ENCODE assay signal across 17 cellular contexts in genomic region chr1:20470174-20470573, GRCh38. TPM values are rescaled to one million over a fixed set of nuclear protein-coding genes. Genes with fewer than 3 reads are reported as not detected.
DNase-seq lines count a peak whose midpoint lies in the region; ATAC-seq, FAIRE-seq and TF ChIP-seq lines count a peak whose summit lies in the region.
"Had no signal": no experiment of that assay in that cellular context is flagged by ENCODE, and none has a peak within 500 bp of the region (broad histone marks: within the 10 kb centered on the region; RNA-seq: fewer than 3 reads in every experiment).

No MANE protein-coding gene starts in this region.

- no peaks in the 10 kb centered on the region for H4K20me1 ChIP-seq in HepG2 (ENCODE audit: insufficient read depth, low read length)

- peaks cover 0 to 11% (median 4%) of the 10 kb centered on the region in 9 donors for H3K27me3 ChIP-seq in heart left ventricle
- peaks cover 58% of the 10 kb centered on the region for H3K27me3 ChIP-seq in left ventricle myocardium inferior (ENCODE audit: low read depth)
- peaks cover 2 to 16% of the 10 kb centered on the region in 2 experiments; a peak in 3 of 5 replicates for H3K27me3 ChIP-seq in HepG2 (ENCODE audit: control insufficient read depth in 1 of 2, insufficient read depth in 2 of 2, low read length in 2 of 2)
- no peaks in the 10 kb centered on the region for H3K27me3 ChIP-seq in naive thymus-derived CD4-positive, alpha-beta T cell (ENCODE audit: control insufficient read depth in 2 of 2, insufficient read depth in 2 of 2, low read length in 2 of 2)

- no peak overlapping the region for H3K9ac ChIP-seq in HepG2 (ENCODE audit: insufficient read depth, low read depth, low read length)

- H3K79me2 ChIP-seq in HepG2 (ENCODE audit: insufficient read depth, low read length): no peaks in the 10 kb centered on the region

- TF ChIP-seq EP300 in HepG2 (IDR thresholded peaks at IDR 0.05; ENCODE audit: low read depth in 2 of 2, low read length in 2 of 2) (no peak), HepG2 (CRISPR knock-in tag; IDR thresholded peaks at IDR 0.05; ENCODE audit: borderline replicate concordance) (no peak)

- peaks cover 0 to 6% (median 0%) of the 10 kb centered on the region in 12 donors for H3K4me1 ChIP-seq in heart left ventricle
- H3K4me1 ChIP-seq in left ventricle myocardium inferior: peaks cover 5% of the 10 kb centered on the region
- peaks cover 36% of the 10 kb centered on the region for H3K4me1 ChIP-seq in HepG2 (ENCODE audit: insufficient read depth, low read length)
- H3K4me1 ChIP-seq in naive thymus-derived CD4-positive, alpha-beta T cell (ENCODE audit: control insufficient read depth in 2 of 2, insufficient read depth in 2 of 2, low read length in 2 of 2): no peaks in the 10 kb centered on the region

- H3K27ac Mint-ChIP-seq in naive thymus-derived CD4-positive, alpha-beta T cell: no peak overlapping the region
- H3K27ac Mint-ChIP-seq: activated CD8-positive, alpha-beta T cell treated with anti-CD3 and anti-CD28 coated beads for 36 hours had no signal

- no peak overlapping the region for H3K4me2 ChIP-seq in HepG2 (ENCODE audit: low read depth, low read length)

- no peaks in the 10 kb centered on the region for H3K36me3 Mint-ChIP-seq in naive thymus-derived CD4-positive, alpha-beta T cell

- no TSS peak for BruUV-seq in HepG2 (replicated peaks; lab: Mats Ljungman, UMichigan)

- no peak overlapping the region for H3K4me3 ChIP-seq in heart left ventricle
- H3K4me3 ChIP-seq in left ventricle myocardium inferior: no peak overlapping the region
- H3K4me3 ChIP-seq in HepG2 (replicated peaks in 1 of 3; ENCODE audit: insufficient read depth in 1 of 3, low read depth in 2 of 3, low read length in 3 of 3): no peak overlapping the region
- H3K4me3 ChIP-seq in naive thymus-derived CD4-positive, alpha-beta T cell (ENCODE audit: low read length): no peak overlapping the region

- no peak overlapping the region for H3K27ac ChIP-seq in heart left ventricle
- no peak overlapping the region for H3K27ac ChIP-seq in left ventricle myocardium inferior (replicated peaks)
- H3K27ac ChIP-seq in HepG2 (ENCODE audit: extremely low read length, insufficient read depth, low read length): no peak overlapping the region
- H3K27ac ChIP-seq in naive thymus-derived CD4-positive, alpha-beta T cell (ENCODE audit: low read depth, low read length): no peak overlapping the region

- H3K27me3 Mint-ChIP-seq in naive thymus-derived CD4-positive, alpha-beta T cell: peaks cover 37 to 66% (median 50%) of the 10 kb centered on the region in 5 donors

- TF ChIP-seq RAD21 in HepG2 (CRISPR knock-in tag; IDR thresholded peaks at IDR 0.05): no peak

- intact Hi-C loops in heart left ventricle (cut with DNase I): loop anchor here in 1 of 10 donors (5.0 kb wide), 1 partner anchor 93 kb away; no protein-coding TSS in a partner anchor
- intact Hi-C loops in left ventricle myocardium inferior (cut with micrococcal nuclease): no loop called here
- intact Hi-C loops in HepG2 (cut with micrococcal nuclease; ENCODE audit: unreplicated experiment): no loop called here
- intact Hi-C loops in naive thymus-derived CD4-positive, alpha-beta T cell (cut with micrococcal nuclease): loop anchor here in 1 of 2 donors (1.0 kb wide), 1 partner anchor 23 kb away; no protein-coding TSS in a partner anchor

- no peaks in the 10 kb centered on the region for H3K9me3 ChIP-seq in heart left ventricle
- no peaks in the 10 kb centered on the region for H3K9me3 ChIP-seq in left ventricle myocardium inferior (replicated peaks)
- no peaks in the 10 kb centered on the region for H3K9me3 ChIP-seq in HepG2 (ENCODE audit: low read length)
- H3K9me3 ChIP-seq in naive thymus-derived CD4-positive, alpha-beta T cell (ENCODE audit: control insufficient read depth in 2 of 3, low read length in 3 of 3): no peaks in the 10 kb centered on the region

- TF ChIP-seq CTCF in heart left ventricle (IDR thresholded peaks at IDR 0.05): no peak
- no peak for TF ChIP-seq CTCF in left ventricle myocardium inferior (IDR thresholded peaks at IDR 0.05; ENCODE audit: borderline replicate concordance)
- TF ChIP-seq CTCF in HepG2 (CRISPR knock-in tag; IDR thresholded peaks at IDR 0.05): no peak

- FAIRE-seq in HepG2 (lab: Jason Lieb, UNC): no peak
- no peak for FAIRE-seq in HTR-8/SVneo (lab: Jason Lieb, UNC)
- FAIRE-seq: urothelium cell line had no signal

- TF ChIP-seq POLR2A in heart left ventricle (IDR thresholded peaks at IDR 0.05): no peak
- TF ChIP-seq POLR2A in HepG2 (IDR thresholded peaks at IDR 0.05; ENCODE audit: insufficient read depth in 1 of 2, low read depth in 2 of 2, low read length in 2 of 2): no peak

- ATAC-seq in heart left ventricle: peak in 3 of 4 donors; percentile 71 to 85 (median 81)
- no peak for ATAC-seq in HepG2
- ATAC-seq in naive thymus-derived CD4-positive, alpha-beta T cell: no peak
- no peak for ATAC-seq in HG03520 (IDR thresholded peaks at IDR 0.05; ENCODE audit: unreplicated experiment)
- ATAC-seq: activated CD8-positive, alpha-beta T cell treated with anti-CD3 and anti-CD28 coated beads for 36 hours; Panc1 had no signal

- WGBS in heart left ventricle, 4 donors: 58 to 67% (median 64%) methylated on average over 4 of the region's 4 CpGs
- WGBS in HepG2 (ENCODE audit: low lambda C conversion rate): 65% methylated on average over 4 of the region's 4 CpGs

- H3K9me3 Mint-ChIP-seq in naive thymus-derived CD4-positive, alpha-beta T cell: peaks cover 0 to 2% (median 0%) of the 10 kb centered on the region in 11 donors
- H3K9me3 Mint-ChIP-seq: activated CD8-positive, alpha-beta T cell treated with anti-CD3 and anti-CD28 coated beads for 36 hours had no signal

- in situ Hi-C loops in HepG2 (cut with HindIII; ENCODE audit: extremely low pct_ligation_motif_present, low pct_unique_long_range_greater_than_20kb): no loop called here

- H2AFZ ChIP-seq in HepG2 (ENCODE audit: low read length): no peak overlapping the region

- peaks cover 0 to 4% (median 0%) of the 10 kb centered on the region in 7 donors for H3K4me1 Mint-ChIP-seq in naive thymus-derived CD4-positive, alpha-beta T cell

- peak in 1 of 5 donors; percentile 31 for DNase-seq in heart left ventricle
- no peak for DNase-seq in left ventricle myocardium inferior
- DNase-seq in RPMI7951 (ENCODE audit: low read depth): peak; percentile 27
- DNase-seq in HepG2 (ENCODE audit: low spot score): no peak
- no peak for DNase-seq in naive thymus-derived CD4-positive, alpha-beta T cell
- no peak for DNase-seq in HTR-8/SVneo (ENCODE audit: insufficient read length, low spot score)
- no peak for DNase-seq in KG1 (lab: John Stamatoyannopoulos, UW)
- DNase-seq: activated CD8-positive, alpha-beta T cell treated with anti-CD3 and anti-CD28 coated beads for 36 hours; activated effector memory CD4-positive, alpha-beta T cell treated with Interleukin-2 at 50 U/mL for 16 hours; DMS79; effector CD4-positive, alpha-beta T cell; NCI-H1930; stimulated activated CD4-positive, alpha-beta T cell treated with anti-CD3 and anti-CD28 coated beads, Interleukin-2, amount 100 ng/mL, for 48 hours; T-helper 9 cell had no signal

- no peak overlapping the region for H3K4me3 Mint-ChIP-seq in naive thymus-derived CD4-positive, alpha-beta T cell
- H3K4me3 Mint-ChIP-seq: activated CD8-positive, alpha-beta T cell treated with anti-CD3 and anti-CD28 coated beads for 36 hours had no signal

- POLR2A ChIA-PET in HepG2 (lab: Yijun Ruan, JAX): interaction anchor here (1.3 to 2.0 kb wide), 3 partner anchors 10 to 38 kb away, joined by 4 to 8 read pairs (median 4); partner anchors contain the start of gene MUL1
- POLR2A ChIA-PET in naive thymus-derived CD4-positive, alpha-beta T cell (lab: Charles Lee): no interaction called here

- CTCF ChIA-PET in HepG2 (lab: Yijun Ruan, JAX; ENCODE audit: low intra/inter-chr PET ratio, low total read pairs): interaction anchor here (1.2 to 4.7 kb wide), 4 partner anchors 14 to 23 kb away, joined by 3 to 73 read pairs (median 10); partner anchors contain the start of gene CAMK2N1
- CTCF ChIA-PET in naive thymus-derived CD4-positive, alpha-beta T cell (lab: Charles Lee): no interaction called here

- no peaks in the 10 kb centered on the region for H3K36me3 ChIP-seq in heart left ventricle
- H3K36me3 ChIP-seq in left ventricle myocardium inferior: no peaks in the 10 kb centered on the region
- H3K36me3 ChIP-seq in HepG2 (replicated peaks in 1 of 2; ENCODE audit: control insufficient read depth in 1 of 2, insufficient read depth in 2 of 2, low read length in 2 of 2): no peaks in the 10 kb centered on the region
- no peaks in the 10 kb centered on the region for H3K36me3 ChIP-seq in naive thymus-derived CD4-positive, alpha-beta T cell (ENCODE audit: control insufficient read depth in 2 of 3, insufficient read depth in 3 of 3, low read length in 3 of 3)

RNA-seq across cellular contexts. Expression of gene CAMK2N1, which starts 15.8 kb away (rescaled TPM):
- total RNA-seq in heart left ventricle (10 to 100 TPM in 1 of 9 donors, 1 to 10 TPM in 8; 4.2 to 10.0 (median 7.3) TPM), left ventricle myocardium inferior (7.9 TPM), HepG2 (2016; rRNA removed; fragmentation: Illumina TruSeq; extraction: Trizol) (38.6 and 44.3 TPM in 2 replicates)
- polyA plus RNA-seq in heart left ventricle (1 to 10 TPM; 3.8 to 5.7 TPM), HepG2 (2011; rRNA removed) (32.7 and 38.0 TPM in 2 replicates)
- 6.7 and 9.9 TPM in 2 replicates for total RNA-seq in RPMI7951 (2014; rRNA removed; shearing (Covaris generic))
- 53.6 and 65.2 TPM in 2 replicates for total RNA-seq in HepG2 (2016; cell fraction: cytosol; rRNA removed; fragmentation: Illumina TruSeq; extraction: Trizol; ENCODE audit: low read depth)
- 39.6 and 42.8 TPM in 2 replicates for total RNA-seq in HepG2 (2016; cell fraction: insoluble cytoplasmic fraction; rRNA removed; fragmentation: Illumina TruSeq; extraction: Trizol)
- total RNA-seq in HepG2 (2016; cell fraction: membrane; rRNA removed; fragmentation: Illumina TruSeq; extraction: Trizol): 110 and 117 TPM in 2 replicates
- 21.4 and 29.3 TPM in 2 replicates for total RNA-seq in HepG2 (2016; cell fraction: nucleus; rRNA removed; fragmentation: Illumina TruSeq; extraction: Trizol)
- polyA plus RNA-seq in HepG2 (2011; cell fraction: cytosol; rRNA removed): 27.0 and 40.8 TPM in 2 replicates
- polyA plus RNA-seq in HepG2 (2011; cell fraction: nucleus; rRNA removed): 23.2 and 28.1 TPM in 2 replicates
- polyA plus RNA-seq in HepG2 (2012): 108 and 112 TPM in 2 replicates
- 238 and 250 TPM in 2 replicates for polyA plus RNA-seq in HepG2 (2016; cell fraction: cytosol; fragmentation: Illumina TruSeq; extraction: Trizol; ENCODE audit: low read depth)
- 120 and 152 TPM in 2 replicates for polyA plus RNA-seq in HepG2 (2016; cell fraction: insoluble cytoplasmic fraction; fragmentation: Illumina TruSeq; extraction: Trizol; ENCODE audit: low read depth)
- 340 and 368 TPM in 2 replicates for polyA plus RNA-seq in HepG2 (2016; cell fraction: membrane; fragmentation: Illumina TruSeq; extraction: Trizol; ENCODE audit: low read depth)
- polyA plus RNA-seq in HepG2 (2016; cell fraction: nucleus; fragmentation: Illumina TruSeq; extraction: Trizol; ENCODE audit: insufficient read depth, low read depth): 110 and 112 TPM in 2 replicates
- polyA minus RNA-seq in HepG2 (2011; rRNA and poly(A)+ RNA removed; ENCODE audit: low replicate concordance): 0.12 and 20.9 TPM in 2 replicates
- 34.7 and 39.2 TPM in 2 replicates for polyA minus RNA-seq in HepG2 (2011; cell fraction: cytosol; rRNA and poly(A)+ RNA removed)
- polyA minus RNA-seq in HepG2 (2011; cell fraction: nucleus; rRNA and poly(A)+ RNA removed): 19.4 and 21.5 TPM in 2 replicates
- total RNA-seq in naive thymus-derived CD4-positive, alpha-beta T cell: 1 to 10 TPM in 4 of 5 experiments, under 1 TPM in 1; 0.60 to 3.8 (median 2.9) TPM
- polyA plus RNA-seq in naive thymus-derived CD4-positive, alpha-beta T cell: under 1 TPM; 0.08 to 0.14 TPM

RNA-seq across cellular contexts. Expression of gene MUL1, which starts 37.8 kb away (rescaled TPM):
- 10 to 100 TPM; 34.5 to 57.1 (median 41.2) TPM for total RNA-seq in heart left ventricle
- polyA plus RNA-seq in heart left ventricle: 10 to 100 TPM; 12.4 to 57.3 TPM
- 45.0 TPM for total RNA-seq in left ventricle myocardium inferior
- total RNA-seq in RPMI7951 (2014; rRNA removed; shearing (Covaris generic)): 18.1 and 22.1 TPM in 2 replicates
- total RNA-seq in HepG2 (2016; rRNA removed; fragmentation: Illumina TruSeq; extraction: Trizol): 13.5 and 26.5 TPM in 2 replicates
- total RNA-seq in HepG2 (2016; cell fraction: cytosol; rRNA removed; fragmentation: Illumina TruSeq; extraction: Trizol; ENCODE audit: low read depth): 3.2 TPM in 2 replicates
- total RNA-seq in HepG2 (2016; cell fraction: insoluble cytoplasmic fraction; rRNA removed; fragmentation: Illumina TruSeq; extraction: Trizol): 14.3 and 26.3 TPM in 2 replicates
- total RNA-seq in HepG2 (2016; cell fraction: membrane; rRNA removed; fragmentation: Illumina TruSeq; extraction: Trizol): 8.5 and 8.6 TPM in 2 replicates
- 23.1 and 27.3 TPM in 2 replicates for total RNA-seq in HepG2 (2016; cell fraction: nucleus; rRNA removed; fragmentation: Illumina TruSeq; extraction: Trizol)
- 21.5 and 27.5 TPM in 2 replicates for polyA plus RNA-seq in HepG2 (2011; rRNA removed)
- polyA plus RNA-seq in HepG2 (2011; cell fraction: cytosol; rRNA removed): 23.9 and 24.3 TPM in 2 replicates
- polyA plus RNA-seq in HepG2 (2011; cell fraction: nucleus; rRNA removed): 10.0 and 11.8 TPM in 2 replicates
- 14.9 and 20.0 TPM in 2 replicates for polyA plus RNA-seq in HepG2 (2012)
- 2.4 and 2.6 TPM in 2 replicates for polyA plus RNA-seq in HepG2 (2016; cell fraction: cytosol; fragmentation: Illumina TruSeq; extraction: Trizol; ENCODE audit: low read depth)
- polyA plus RNA-seq in HepG2 (2016; cell fraction: insoluble cytoplasmic fraction; fragmentation: Illumina TruSeq; extraction: Trizol; ENCODE audit: low read depth): 11.3 and 11.9 TPM in 2 replicates
- polyA plus RNA-seq in HepG2 (2016; cell fraction: membrane; fragmentation: Illumina TruSeq; extraction: Trizol; ENCODE audit: low read depth): 4.4 and 5.3 TPM in 2 replicates
- 30.1 and 33.2 TPM in 2 replicates for polyA plus RNA-seq in HepG2 (2016; cell fraction: nucleus; fragmentation: Illumina TruSeq; extraction: Trizol; ENCODE audit: insufficient read depth, low read depth)
- 40.2 and 48.7 TPM in 2 replicates for polyA minus RNA-seq in HepG2 (2011; rRNA and poly(A)+ RNA removed; ENCODE audit: low replicate concordance)
- 14.6 and 15.2 TPM in 2 replicates for polyA minus RNA-seq in HepG2 (2011; cell fraction: cytosol; rRNA and poly(A)+ RNA removed)
- 14.5 TPM in 2 replicates for polyA minus RNA-seq in HepG2 (2011; cell fraction: nucleus; rRNA and poly(A)+ RNA removed)
- 10 to 100 TPM; 16.5 to 21.5 (median 20.5) TPM for total RNA-seq in naive thymus-derived CD4-positive, alpha-beta T cell
- polyA plus RNA-seq in naive thymus-derived CD4-positive, alpha-beta T cell: 10 to 100 TPM; 24.7 to 40.5 TPM

Comparison
In these comparisons a context has a peak if more than half of its experiments do, and no peak if none do; other contexts are left out.
1. ATAC-seq: peak in heart left ventricle (3 of 4); none in HepG2 (single experiment), naive thymus-derived CD4-positive, alpha-beta T cell (single experiment) and HG03520 (single experiment).